ENCODE assay signal across 1 cellular context in the genomic region with DNA sequence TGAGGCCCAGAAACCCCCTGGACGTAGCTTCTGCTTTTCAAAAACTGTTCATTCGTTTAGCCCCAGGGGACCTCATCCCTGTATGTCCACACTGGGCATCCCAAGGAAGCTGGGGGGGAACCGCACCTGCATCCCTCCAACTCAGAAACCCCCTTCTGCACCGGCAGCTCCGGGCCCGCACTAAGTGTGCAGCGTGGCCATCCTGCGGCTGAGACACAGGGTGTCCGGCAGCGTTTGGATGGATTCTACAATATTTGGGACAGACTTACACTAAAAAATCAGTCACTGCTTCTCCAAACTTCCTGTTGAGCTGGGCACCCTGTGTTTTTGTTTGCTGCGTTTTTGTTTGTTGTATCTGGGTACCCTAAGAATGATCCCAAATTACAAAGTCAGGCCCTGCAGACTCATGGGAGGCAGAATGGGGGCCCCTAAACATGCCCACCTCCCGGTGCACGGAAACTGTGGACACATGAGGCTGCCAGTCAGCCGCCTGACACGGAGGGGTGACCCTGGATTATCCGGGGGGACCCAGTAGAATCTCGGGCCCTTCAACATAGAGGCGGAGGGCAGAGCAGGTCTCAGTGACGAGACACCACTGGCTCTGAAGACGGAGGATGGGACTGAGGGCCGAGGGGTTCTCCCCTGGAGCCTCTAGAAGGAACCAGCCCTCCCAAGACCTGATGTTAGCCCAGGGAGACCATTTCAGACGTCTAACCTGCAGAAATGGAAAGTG.
TF ChIP-seq lines count a peak whose summit lies in the region.

No MANE protein-coding gene starts in this region.

TF ChIP-seq in HEK293T, 16 proteins besides CTCF, POLR2A, EP300 and RAD21 (continued from another document):
- TF ChIP-seq, protein P1, sequence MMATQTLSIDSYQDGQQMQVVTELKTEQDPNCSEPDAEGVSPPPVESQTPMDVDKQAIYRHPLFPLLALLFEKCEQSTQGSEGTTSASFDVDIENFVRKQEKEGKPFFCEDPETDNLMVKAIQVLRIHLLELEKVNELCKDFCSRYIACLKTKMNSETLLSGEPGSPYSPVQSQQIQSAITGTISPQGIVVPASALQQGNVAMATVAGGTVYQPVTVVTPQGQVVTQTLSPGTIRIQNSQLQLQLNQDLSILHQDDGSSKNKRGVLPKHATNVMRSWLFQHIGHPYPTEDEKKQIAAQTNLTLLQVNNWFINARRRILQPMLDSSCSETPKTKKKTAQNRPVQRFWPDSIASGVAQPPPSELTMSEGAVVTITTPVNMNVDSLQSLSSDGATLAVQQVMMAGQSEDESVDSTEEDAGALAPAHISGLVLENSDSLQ (IDR thresholded peaks at IDR 0.05): no peak
- no peak for TF ChIP-seq LEF1 (IDR thresholded peaks at IDR 0.05; ENCODE audit: borderline replicate concordance)
- no peak for TF ChIP-seq SUZ12 (IDR thresholded peaks at IDR 0.05)
- TF ChIP-seq L3MBTL2 (conservative IDR thresholded peaks at IDR 0.05): no peak
- TF ChIP-seq ZNF384 (IDR thresholded peaks at IDR 0.05): no peak
- no peak for TF ChIP-seq HDGF (IDR thresholded peaks at IDR 0.05; ENCODE audit: borderline replicate concordance)
